30 cellular contexts compared by ENCODE assay signal in genomic region chr19:10473192-10473591, GRCh38. TPM values are rescaled to one million over a fixed set of nuclear protein-coding genes. Genes with fewer than 3 reads are reported as not detected.
"Had no signal": no experiment of that assay in that cellular context is flagged by ENCODE, and none has a peak within 500 bp of the region (broad histone marks: within the 10 kb centered on the region; RNA-seq: fewer than 3 reads in every experiment).

No MANE protein-coding gene starts in this region.

- DNase-seq: activated B cell treated with CpG ODN at 0.5 μM for 24 hours; activated CD4-positive, alpha-beta memory T cell treated with anti-CD3 and anti-CD28 coated beads, Interleukin-2, amount 10 ng/mL, durations not matched to agents 7 days and 5 days; activated CD4-positive, alpha-beta T cell treated with anti-CD3 and anti-CD28 coated beads for 4 hours; activated CD4-positive, CD25-positive, alpha-beta regulatory T cell treated with anti-CD3 and anti-CD28 coated beads, Interleukin-2, amount 50 U/mL, for 72 hours; activated CD8-positive, alpha-beta memory T cell treated with anti-CD3 and anti-CD28 coated beads for 24 hours; activated CD8-positive, alpha-beta memory T cell treated with anti-CD3 and anti-CD28 coated beads, Interleukin-2, amount 10 ng/mL, durations not matched to agents 7 days and 5 days; activated CD8-positive, alpha-beta memory T cell treated with anti-CD3 and anti-CD28 coated beads, Interleukin-2, amount 50 U/mL, for 48 hours; activated effector memory CD4-positive, alpha-beta T cell treated with Interleukin-2 at 50 U/mL for 16 hours; activated naive CD4-positive, alpha-beta T cell treated with anti-CD3 and anti-CD28 coated beads, Interleukin-2, amount 50 U/mL, for 16 hours; activated T-cell treated with anti-CD3 and anti-CD28 coated beads, Interleukin-2, amount 50 U/mL, for 48 hours; anterior cingulate cortex; brain microvascular endothelial cell; central memory CD4-positive, alpha-beta T cell; MM.1S; MV-4-11; NCI-H1092; NCI-H1436 treated with DMSO at 0.1 percent for 48 hours; NCI-H1694 treated with DMSO at 0.1 percent for 48 hours; NCI-H2029; NCI-H510A; NCI-H526; NCI-H748 treated with DMSO at 0.1 percent for 48 hours; NK-92 treated with Interleukin-12 subunit alpha and Interleukin-12 subunit beta, amount 100 ng/mL, for 24 hours; PC-9; Right ventricle myocardium superior; SW 1271; T-helper 1 cell; T-helper 2 cell; T-helper 9 cell had no signal

- H3K4me3 Mint-ChIP-seq: activated B cell treated with CpG ODN at 0.5 μM for 24 hours; activated CD4-positive, alpha-beta memory T cell treated with anti-CD3 and anti-CD28 coated beads, Interleukin-2, amount 10 ng/mL, durations not matched to agents 7 days and 5 days; activated CD8-positive, alpha-beta memory T cell treated with anti-CD3 and anti-CD28 coated beads, Interleukin-2, amount 10 ng/mL, durations not matched to agents 7 days and 5 days had no signal

- H3K9me3 Mint-ChIP-seq: activated B cell treated with CpG ODN at 0.5 μM for 24 hours; activated CD4-positive, alpha-beta memory T cell treated with anti-CD3 and anti-CD28 coated beads, Interleukin-2, amount 10 ng/mL, durations not matched to agents 7 days and 5 days had no signal

- H3K4me1 Mint-ChIP-seq: activated B cell treated with CpG ODN at 0.5 μM for 24 hours had no signal

- ATAC-seq: activated CD8-positive, alpha-beta memory T cell treated with anti-CD3 and anti-CD28 coated beads, Interleukin-2, amount 10 ng/mL, durations not matched to agents 7 days and 5 days had no signal

- H3K27ac Mint-ChIP-seq: activated B cell treated with CpG ODN at 0.5 μM for 24 hours; activated CD4-positive, alpha-beta memory T cell treated with anti-CD3 and anti-CD28 coated beads, Interleukin-2, amount 10 ng/mL, durations not matched to agents 7 days and 5 days; activated CD8-positive, alpha-beta memory T cell treated with anti-CD3 and anti-CD28 coated beads, Interleukin-2, amount 10 ng/mL, durations not matched to agents 7 days and 5 days had no signal

RNA-seq across cellular contexts. Expression of gene S1PR5, which starts 44.1 kb away (rescaled TPM):
- total RNA-seq: activated B cell treated with CpG ODN at 0.5 μM for 24 hours, LHCN-M2 had no signal
